21 cellular contexts compared by ENCODE assay signal in genomic region chr18:26806224-26806623, GRCh38. TPM values are rescaled to one million over a fixed set of nuclear protein-coding genes. Genes with fewer than 3 reads are reported as not detected.
DNase-seq lines count a peak whose midpoint lies in the region; ATAC-seq and TF ChIP-seq lines count a peak whose summit lies in the region.
"Had no signal": no experiment of that assay in that cellular context is flagged by ENCODE, and none has a peak within 500 bp of the region (broad histone marks: within the 10 kb centered on the region; RNA-seq: fewer than 3 reads in every experiment).

No MANE protein-coding gene starts in this region.

- no peak for TF ChIP-seq EP300 in esophagus muscularis mucosa (IDR thresholded peaks at IDR 0.05)

- no peak overlapping the region for H3K4me3 ChIP-seq in SJCRH30
- H3K4me3 ChIP-seq in esophagus muscularis mucosa, result no peak overlapping the region
- H3K4me3 ChIP-seq: K562 had no signal

- TF ChIP-seq POLR2A in esophagus muscularis mucosa (IDR thresholded peaks at IDR 0.05; ENCODE audit: low read depth), result no peak

- no peaks in the 10 kb centered on the region for H3K27me3 ChIP-seq in SJCRH30
- no peaks in the 10 kb centered on the region for H3K27me3 ChIP-seq in foreskin keratinocyte
- no peaks in the 10 kb centered on the region for H3K27me3 ChIP-seq in esophagus muscularis mucosa

- H3K4me1 ChIP-seq in SJCRH30 (no peaks in the 10 kb centered on the region), foreskin keratinocyte (no peaks in the 10 kb centered on the region), esophagus muscularis mucosa (no peaks in the 10 kb centered on the region)

- 50% methylated on average over 1 of the region's 1 CpG for WGBS in esophagus muscularis mucosa

- peak; percentile 39 for ATAC-seq in foreskin keratinocyte
- ATAC-seq in HG03469 (IDR thresholded peaks at IDR 0.05; ENCODE audit: unreplicated experiment), result no peak
- ATAC-seq: HepG2, K562, Panc1 had no signal

- DNase-seq in HT1080 (ENCODE audit: low read depth) (peak; percentile 21), SJCRH30 (peak; percentile 7 to 17), foreskin keratinocyte (peak in 1 of 2 donors; percentile 2), SIG-M5 treated with dmso at 0.1 percent for 504 hours (lab: John Stamatoyannopoulos, UW; ENCODE audit: unreplicated experiment) (no peak), esophagus muscularis mucosa (ENCODE audit: extremely low spot score) (no peak), anterior cingulate cortex (lab: John Stamatoyannopoulos, UW) (no peak)
- DNase-seq: CD4-positive, alpha-beta T cell; COR-L47; GF-D8; NCI-H1092 treated with DMSO at 0.1 percent for 48 hours; NCI-H1436 treated with DMSO at 0.1 percent for 48 hours; NCI-H2029; NCI-H226; NCI-H510A treated with DMSO at 0.1 percent for 48 hours; NCI-H748 treated with DMSO at 0.1 percent for 48 hours; SW 1271 had no signal

- H3K9me3 ChIP-seq in SJCRH30 (replicated peaks) (no peaks in the 10 kb centered on the region), esophagus muscularis mucosa (no peaks in the 10 kb centered on the region)

- TF ChIP-seq CTCF in foreskin keratinocyte (conservative IDR thresholded peaks at IDR 0.05), result no peak
- TF ChIP-seq CTCF in esophagus muscularis mucosa (IDR thresholded peaks at IDR 0.05), result no peak

- H3K36me3 ChIP-seq in SJCRH30, result no peaks in the 10 kb centered on the region
- H3K36me3 ChIP-seq in esophagus muscularis mucosa, result no peaks in the 10 kb centered on the region

- intact Hi-C loops in esophagus muscularis mucosa (cut with DNase I), result no loop called here

- H3K27ac ChIP-seq in SJCRH30, result no peak overlapping the region
- H3K27ac ChIP-seq in foreskin keratinocyte, result no peak overlapping the region
- no peak overlapping the region for H3K27ac ChIP-seq in esophagus muscularis mucosa (replicated peaks in 1 of 4)

RNA-seq across cellular contexts. Expression of gene AQP4, which starts 59.3 kb away (rescaled TPM):
- not detected in 2 replicates for total RNA-seq in HT1080 (2014; rRNA removed; shearing (Covaris generic))
- polyA plus RNA-seq in HT1080 (2015; cell fraction: cytosol; rRNA removed), result not detected in 2 replicates
- polyA plus RNA-seq in HT1080 (2015; cell fraction: nucleus; rRNA removed), result not detected in 2 replicates
- total RNA-seq in SJCRH30 (2014; rRNA removed; shearing (Covaris generic)), result 0.26 and 0.43 TPM in 2 replicates
- not detected in 2 replicates for total RNA-seq in foreskin keratinocyte
- not detected in 2 replicates for polyA plus RNA-seq in foreskin keratinocyte
- under 1 TPM; 0.33 to 0.84 (median 0.41) TPM for total RNA-seq in esophagus muscularis mucosa
- total RNA-seq: CD4-positive, alpha-beta T cell had no signal
- polyA plus RNA-seq: BJ, K562 had no signal

Comparison
In these comparisons a context has a peak if more than half of its experiments do, and no peak if none do; other contexts are left out.
1. DNase-seq: peak in HT1080 (single experiment) and SJCRH30 (2 of 2); none in SIG-M5 treated with dmso at 0.1 percent for 504 hours (single experiment), esophagus muscularis mucosa (single experiment) and anterior cingulate cortex (0 of 58).